ENCODE assay signal across 22 cellular contexts in genomic region chr6:160789263-160790027, GRCh38.
DNase-seq lines count a peak whose midpoint lies in the region; ATAC-seq and TF ChIP-seq lines count a peak whose summit lies in the region.
"Had no signal": no experiment of that assay in that cellular context is flagged by ENCODE, and none has a peak within 500 bp of the region (broad histone marks: within the 10 kb centered on the region; RNA-seq: fewer than 3 reads in every experiment).

No MANE protein-coding gene starts in this region.

- no peaks in the 10 kb centered on the region for H4K20me1 ChIP-seq in osteoblast (ENCODE audit: insufficient read depth, low read length)
- H4K20me1 ChIP-seq: BLaER1 had no signal

- peaks cover 14% of the 10 kb centered on the region for H3K27me3 Mint-ChIP-seq in activated naive CD4-positive, alpha-beta T cell treated with anti-CD3 and anti-CD28 coated beads for 36 hours (ENCODE audit: low read depth)
- H3K27me3 Mint-ChIP-seq in activated naive CD4-positive, alpha-beta T cell treated with anti-CD3 and anti-CD28 coated beads, Interleukin-2, amount 10 ng/mL, durations not matched to agents 7 days and 5 days = no peaks in the 10 kb centered on the region
- no peaks in the 10 kb centered on the region for H3K27me3 Mint-ChIP-seq in activated B cell treated with CpG ODN at 0.5 μM for 24 hours
- H3K27me3 Mint-ChIP-seq: brain had no signal

- POLR2A ChIA-PET in activated B cell treated with CpG ODN at 0.5 μM for 24 hours (lab: Charles Lee) = no interaction called here

- no peaks in the 10 kb centered on the region for H3K36me3 ChIP-seq in osteoblast (ENCODE audit: insufficient read depth, low read length)
- H3K36me3 ChIP-seq in body of pancreas (replicated peaks in 1 of 2; ENCODE audit: insufficient read depth in 1 of 2, low read depth in 2 of 2) = no peaks in the 10 kb centered on the region
- H3K36me3 ChIP-seq: BLaER1, SJCRH30 had no signal

- no peak for TF ChIP-seq POLR2A in body of pancreas (IDR thresholded peaks at IDR 0.05)

- no peaks in the 10 kb centered on the region for H3K36me3 Mint-ChIP-seq in activated naive CD4-positive, alpha-beta T cell treated with anti-CD3 and anti-CD28 coated beads for 36 hours (ENCODE audit: low read depth)
- no peaks in the 10 kb centered on the region for H3K36me3 Mint-ChIP-seq in activated naive CD4-positive, alpha-beta T cell treated with anti-CD3 and anti-CD28 coated beads, Interleukin-2, amount 10 ng/mL, durations not matched to agents 7 days and 5 days
- no peaks in the 10 kb centered on the region for H3K36me3 Mint-ChIP-seq in activated B cell treated with CpG ODN at 0.5 μM for 24 hours (ENCODE audit: low read depth)
- H3K36me3 Mint-ChIP-seq: brain; naive thymus-derived CD8-positive, alpha-beta T cell; WTC11 had no signal

- H3K27ac ChIP-seq in osteoblast (ENCODE audit: low read depth, low read length) (no peak overlapping the region), body of pancreas (no peak overlapping the region)
- H3K27ac ChIP-seq: BLaER1, GM23248, SJCRH30, testis had no signal

- ATAC-seq in GM21723 (IDR thresholded peaks at IDR 0.05; ENCODE audit: unreplicated experiment) (peak; percentile 25), activated B cell treated with CpG ODN at 0.5 μM for 24 hours (ENCODE audit: low read depth) (peak; percentile 9), HG03280 (IDR thresholded peaks at IDR 0.05; ENCODE audit: unreplicated experiment) (no peak), body of pancreas (no peak)
- ATAC-seq: left ventricle myocardium superior; naive thymus-derived CD8-positive, alpha-beta T cell had no signal

- CTCF ChIA-PET in activated naive CD4-positive, alpha-beta T cell treated with anti-CD3 and anti-CD28 coated beads for 36 hours (lab: Charles Lee) = no interaction called here
- CTCF ChIA-PET in activated naive CD4-positive, alpha-beta T cell treated with anti-CD3 and anti-CD28 coated beads, Interleukin-2, amount 10 ng/mL, durations not matched to agents 7 days and 5 days (lab: Charles Lee) = no interaction called here
- CTCF ChIA-PET in activated B cell treated with CpG ODN at 0.5 μM for 24 hours (lab: Charles Lee) = no interaction called here

- H3K4me1 Mint-ChIP-seq in activated naive CD4-positive, alpha-beta T cell treated with anti-CD3 and anti-CD28 coated beads for 36 hours (ENCODE audit: low read depth) = peaks cover 9% of the 10 kb centered on the region
- no peaks in the 10 kb centered on the region for H3K4me1 Mint-ChIP-seq in activated naive CD4-positive, alpha-beta T cell treated with anti-CD3 and anti-CD28 coated beads, Interleukin-2, amount 10 ng/mL, durations not matched to agents 7 days and 5 days
- peaks cover 17% of the 10 kb centered on the region for H3K4me1 Mint-ChIP-seq in activated B cell treated with CpG ODN at 0.5 μM for 24 hours

- no peak overlapping the region for H3K4me2 ChIP-seq in osteoblast (ENCODE audit: insufficient read depth, low read length)
- H3K4me2 ChIP-seq: BLaER1 had no signal

- TF ChIP-seq CTCF in activated B cell treated with CpG ODN at 0.5 μM for 24 hours (IDR thresholded peaks at IDR 0.05) = no peak
- TF ChIP-seq CTCF in osteoblast (IDR thresholded peaks at IDR 0.05; ENCODE audit: extremely low read depth, low read depth, low read length) = no peak
- no peak for TF ChIP-seq CTCF in body of pancreas (IDR thresholded peaks at IDR 0.05)

- H3K9me3 Mint-ChIP-seq in activated naive CD4-positive, alpha-beta T cell treated with anti-CD3 and anti-CD28 coated beads for 36 hours = peaks cover 3% of the 10 kb centered on the region
- H3K9me3 Mint-ChIP-seq in activated naive CD4-positive, alpha-beta T cell treated with anti-CD3 and anti-CD28 coated beads, Interleukin-2, amount 10 ng/mL, durations not matched to agents 7 days and 5 days = peaks cover 5% of the 10 kb centered on the region
- no peaks in the 10 kb centered on the region for H3K9me3 Mint-ChIP-seq in activated B cell treated with CpG ODN at 0.5 μM for 24 hours
- H3K9me3 Mint-ChIP-seq: WTC11 had no signal

- no peaks in the 10 kb centered on the region for H3K27me3 ChIP-seq in osteoblast (ENCODE audit: insufficient read depth, low read length)
- no peaks in the 10 kb centered on the region for H3K27me3 ChIP-seq in body of pancreas
- H3K27me3 ChIP-seq: BLaER1, SJCRH30, testis had no signal

- H3K27ac Mint-ChIP-seq in activated naive CD4-positive, alpha-beta T cell treated with anti-CD3 and anti-CD28 coated beads for 36 hours = no peak overlapping the region
- H3K27ac Mint-ChIP-seq in activated naive CD4-positive, alpha-beta T cell treated with anti-CD3 and anti-CD28 coated beads, Interleukin-2, amount 10 ng/mL, durations not matched to agents 7 days and 5 days = no peak overlapping the region
- no peak overlapping the region for H3K27ac Mint-ChIP-seq in activated B cell treated with CpG ODN at 0.5 μM for 24 hours
- H3K27ac Mint-ChIP-seq: activated T-helper 1 cell treated with anti-CD3 and anti-CD28 coated beads, Interleukin-12 subunit alpha, Interleukin-12 subunit beta, Interleukin-2, Interleukin-4 antibody, amounts not matched to agents 30 ng/mL and 10 ng/mL and 1 ng/mL, durations not matched to agents 14 hours and 24 hours and 36 hours; brain had no signal

- H3K79me2 ChIP-seq in osteoblast (ENCODE audit: insufficient read depth, low read length) = no peaks in the 10 kb centered on the region

- H3K4me3 Mint-ChIP-seq in activated naive CD4-positive, alpha-beta T cell treated with anti-CD3 and anti-CD28 coated beads for 36 hours = no peak overlapping the region
- no peak overlapping the region for H3K4me3 Mint-ChIP-seq in activated naive CD4-positive, alpha-beta T cell treated with anti-CD3 and anti-CD28 coated beads, Interleukin-2, amount 10 ng/mL, durations not matched to agents 7 days and 5 days
- no peak overlapping the region for H3K4me3 Mint-ChIP-seq in activated B cell treated with CpG ODN at 0.5 μM for 24 hours
- H3K4me3 Mint-ChIP-seq: activated T-helper 1 cell treated with anti-CD3 and anti-CD28 coated beads, Interleukin-12 subunit alpha, Interleukin-12 subunit beta, Interleukin-2, Interleukin-4 antibody, amounts not matched to agents 30 ng/mL and 10 ng/mL and 1 ng/mL, durations not matched to agents 14 hours and 24 hours and 36 hours; brain; naive thymus-derived CD8-positive, alpha-beta T cell had no signal

- H3K4me3 ChIP-seq in osteoblast (ENCODE audit: insufficient read depth, low read length) = no peak overlapping the region
- H3K4me3 ChIP-seq in body of pancreas = no peak overlapping the region
- H3K4me3 ChIP-seq: BLaER1, GM23248, SJCRH30, testis had no signal

- intact Hi-C loops in activated naive CD4-positive, alpha-beta T cell treated with anti-CD3 and anti-CD28 coated beads for 36 hours (cut with micrococcal nuclease) = no loop called here
- intact Hi-C loops in activated B cell treated with CpG ODN at 0.5 μM for 24 hours (cut with micrococcal nuclease) (no loop called here), body of pancreas (cut with DNase I) (no loop called here)

- H3K9me3 ChIP-seq in osteoblast (ENCODE audit: low read depth, low read length) = no peaks in the 10 kb centered on the region
- no peaks in the 10 kb centered on the region for H3K9me3 ChIP-seq in body of pancreas
- H3K9me3 ChIP-seq: BLaER1, SJCRH30, testis had no signal

- DNase-seq in activated naive CD4-positive, alpha-beta T cell treated with anti-CD3 and anti-CD28 coated beads for 36 hours = peak; percentile 45
- DNase-seq in activated naive CD4-positive, alpha-beta T cell treated with anti-CD3 and anti-CD28 coated beads, Interleukin-2, amount 10 ng/mL, durations not matched to agents 7 days and 5 days = no peak
- DNase-seq in activated B cell treated with CpG ODN at 0.5 μM for 24 hours = no peak
- DNase-seq in stimulated activated CD4-positive, alpha-beta T cell treated with anti-CD3 and anti-CD28 coated beads, Interleukin-4, amount 100 ng/mL, for 1 hour = peak; percentile 18
- no peak for DNase-seq in osteoblast (ENCODE audit: insufficient read length, low spot score, missing footprints)
- no peak for DNase-seq in body of pancreas
- DNase-seq: glutamatergic neuron; left ventricle myocardium superior; naive thymus-derived CD8-positive, alpha-beta T cell; NCI-H1417 treated with DMSO at 0.1 percent for 48 hours; NCI-H345; occipital lobe; stimulated activated naive CD4-positive, alpha-beta T cell; testis had no signal

- no peak overlapping the region for H2AFZ ChIP-seq in osteoblast (ENCODE audit: low read length)

- 63 to 68% methylated on average over 9 of the region's 9 CpGs for WGBS in body of pancreas, 2 donors

- H3K4me1 ChIP-seq in osteoblast (ENCODE audit: insufficient read depth, low read length) (no peaks in the 10 kb centered on the region), body of pancreas (no peaks in the 10 kb centered on the region)
- H3K4me1 ChIP-seq: BLaER1, testis had no signal

Comparison
In these comparisons a context has a peak if more than half of its experiments do, and no peak if none do; other contexts are left out.
1. DNase-seq: peak in activated naive CD4-positive, alpha-beta T cell treated with anti-CD3 and anti-CD28 coated beads for 36 hours (single experiment) and stimulated activated CD4-positive, alpha-beta T cell treated with anti-CD3 and anti-CD28 coated beads, Interleukin-4, amount 100 ng/mL, for 1 hour (single experiment); none in activated naive CD4-positive, alpha-beta T cell treated with anti-CD3 and anti-CD28 coated beads, Interleukin-2, amount 10 ng/mL, durations not matched to agents 7 days and 5 days (single experiment), activated B cell treated with CpG ODN at 0.5 μM for 24 hours (single experiment), osteoblast (single experiment) and body of pancreas (0 of 4).
2. ATAC-seq: peak in GM21723 (single experiment) and activated B cell treated with CpG ODN at 0.5 μM for 24 hours (single experiment); none in HG03280 (single experiment) and body of pancreas (single experiment).